Comparison of ENCODE assay signal across 8 cellular contexts in genomic region chr2:68909793-68910674, GRCh38. TPM values are rescaled to one million over a fixed set of nuclear protein-coding genes. Genes with fewer than 3 reads are reported as not detected.
DNase-seq lines count a peak whose midpoint lies in the region; ATAC-seq and TF ChIP-seq lines count a peak whose summit lies in the region.

No MANE protein-coding gene starts in this region.

- no peaks in the 10 kb centered on the region for H3K27me3 Mint-ChIP-seq in Caco-2 (ENCODE audit: insufficient read depth, unreplicated experiment)
- H3K27me3 Mint-ChIP-seq in activated naive CD8-positive, alpha-beta T cell treated with anti-CD3 and anti-CD28 coated beads, Interleukin-2, amount 50 U/mL, for 24 hours, result no peaks in the 10 kb centered on the region

- in situ Hi-C loops in GM23248 (cut with MboI), result loop anchor here (10.0 kb wide), 1 partner anchor 425 kb away; no protein-coding TSS in a partner anchor

- H3K9me3 ChIP-seq in Caco-2 (no peaks in the 10 kb centered on the region), GM23248 (ENCODE audit: low read depth) (no peaks in the 10 kb centered on the region), hepatocyte (ENCODE audit: low read depth) (no peaks in the 10 kb centered on the region), spleen (no peaks in the 10 kb centered on the region)

- H3K27me3 ChIP-seq in Caco-2 (replicated peaks; ENCODE audit: control insufficient read depth, insufficient read depth, low read length), result no peaks in the 10 kb centered on the region
- no peaks in the 10 kb centered on the region for H3K27me3 ChIP-seq in GM23248 (replicated peaks; ENCODE audit: insufficient read depth)
- H3K27me3 ChIP-seq in hepatocyte, result no peaks in the 10 kb centered on the region
- no peaks in the 10 kb centered on the region for H3K27me3 ChIP-seq in spleen (replicated peaks in 1 of 7)

- no peaks in the 10 kb centered on the region for H3K9me3 Mint-ChIP-seq in Caco-2 (ENCODE audit: unreplicated experiment)
- no peaks in the 10 kb centered on the region for H3K9me3 Mint-ChIP-seq in activated naive CD8-positive, alpha-beta T cell treated with anti-CD3 and anti-CD28 coated beads, Interleukin-2, amount 50 U/mL, for 24 hours

- H3K9me2 ChIP-seq in GM23248 (ENCODE audit: insufficient read depth) (no peaks in the 10 kb centered on the region), hepatocyte (replicated peaks; ENCODE audit: insufficient read depth) (no peaks in the 10 kb centered on the region)

- H3K4me1 ChIP-seq in Caco-2, result no peaks in the 10 kb centered on the region
- peaks cover 6% of the 10 kb centered on the region for H3K4me1 ChIP-seq in GM23248 (ENCODE audit: insufficient read depth)
- H3K4me1 ChIP-seq in hepatocyte (ENCODE audit: insufficient read depth), result no peaks in the 10 kb centered on the region
- H3K4me1 ChIP-seq in spleen, result peaks cover 14 to 57% (median 37%) of the 10 kb centered on the region in 6 donors

- no peak overlapping the region for H2AFZ ChIP-seq in GM23248
- no peak overlapping the region for H2AFZ ChIP-seq in hepatocyte

- CTCF ChIA-PET in Caco-2 (lab: Charles Lee), result interaction anchor here (0.6 kb wide), 1 partner anchor 1075 kb away, joined by 10 read pairs; no protein-coding TSS in a partner anchor

- ATAC-seq in activated naive CD8-positive, alpha-beta T cell treated with anti-CD3 and anti-CD28 coated beads, Interleukin-2, amount 50 U/mL, for 24 hours, result peak; percentile 55
- no peak for ATAC-seq in HG03571 (IDR thresholded peaks at IDR 0.05; ENCODE audit: unreplicated experiment)

- DNase-seq in Caco-2, result peak; percentile 68 to 76
- DNase-seq in GM23248, result peak; percentile 77
- DNase-seq in NCI-H1105 treated with DMSO at 0.1 percent for 48 hours (lab: John Stamatoyannopoulos, UW), result peak; percentile 55
- peak; percentile 71 for DNase-seq in SW480 (ENCODE audit: low spot score)
- DNase-seq in activated naive CD8-positive, alpha-beta T cell treated with anti-CD3 and anti-CD28 coated beads, Interleukin-2, amount 50 U/mL, for 24 hours, result peak; percentile 82
- peak; percentile 83 for DNase-seq in hepatocyte (ENCODE audit: low spot score)
- peak; percentile 82 for DNase-seq in spleen

- H3K36me3 ChIP-seq in Caco-2 (ENCODE audit: control insufficient read depth, insufficient read depth, low read length), result no peaks in the 10 kb centered on the region
- H3K36me3 ChIP-seq in GM23248 (ENCODE audit: low read depth), result no peaks in the 10 kb centered on the region
- H3K36me3 ChIP-seq in hepatocyte (replicated peaks; ENCODE audit: insufficient read depth, low read depth), result no peaks in the 10 kb centered on the region
- H3K36me3 ChIP-seq in spleen, result no peaks in the 10 kb centered on the region

- no peak overlapping the region for H3K27ac ChIP-seq in GM23248
- H3K27ac ChIP-seq in hepatocyte, result no peak overlapping the region
- H3K27ac ChIP-seq in spleen, result peak overlapping the region in 2 of 8 donors; percentile 83 to 86

- intact Hi-C loops in Caco-2 (cut with micrococcal nuclease; ENCODE audit: unreplicated experiment), result loop anchor here (1.0 to 5.0 kb wide), 3 partner anchors 68 to 443 kb away; partner anchors contain the start of genes APLF and FBXO48
- intact Hi-C loops in spleen (cut with DNase I; ENCODE audit: low total_unique reads), result loop anchor here (10.0 kb wide), 2 partner anchors 65 to 445 kb away; partner anchors contain the start of genes APLF and FBXO48

- H3K36me3 Mint-ChIP-seq in Caco-2 (ENCODE audit: insufficient read depth, unreplicated experiment), result no peaks in the 10 kb centered on the region
- H3K36me3 Mint-ChIP-seq in activated naive CD8-positive, alpha-beta T cell treated with anti-CD3 and anti-CD28 coated beads, Interleukin-2, amount 50 U/mL, for 24 hours (ENCODE audit: low read depth), result no peaks in the 10 kb centered on the region

- TF ChIP-seq CTCF in Caco-2 (IDR thresholded peaks at IDR 0.05; ENCODE audit: insufficient read depth in 1 of 2, low read depth in 1 of 2, low read length in 1 of 2, severe bottlenecking in 1 of 2, unreplicated experiment in 1 of 2) (peak; percentile 85 to 96), hepatocyte (IDR thresholded peaks at IDR 0.05; ENCODE audit: poor library complexity) (peak; percentile 96), spleen (IDR thresholded peaks at IDR 0.05 in 8 of 11, conservative IDR thresholded peaks at IDR 0.05 in 3 of 11) (peak; percentile 80 to 96 (median 93))

- H3F3A ChIP-seq in GM23248 (ENCODE audit: insufficient read depth), result no peaks in the 10 kb centered on the region

- H3K79me2 ChIP-seq in GM23248 (ENCODE audit: insufficient read depth), result no peaks in the 10 kb centered on the region
- H3K79me2 ChIP-seq in hepatocyte, result no peaks in the 10 kb centered on the region

- H3K4me2 ChIP-seq in GM23248 (ENCODE audit: unreplicated experiment), result no peak overlapping the region
- H3K4me2 ChIP-seq in hepatocyte, result no peak overlapping the region

- H4K20me1 ChIP-seq in GM23248 (ENCODE audit: insufficient read depth) (no peaks in the 10 kb centered on the region), hepatocyte (ENCODE audit: insufficient read depth, poor library complexity, severe bottlenecking) (no peaks in the 10 kb centered on the region)

- H3K27ac Mint-ChIP-seq in Caco-2 (ENCODE audit: unreplicated experiment), result no peak overlapping the region
- peak overlapping the region; percentile 85 for H3K27ac Mint-ChIP-seq in activated naive CD8-positive, alpha-beta T cell treated with anti-CD3 and anti-CD28 coated beads, Interleukin-2, amount 50 U/mL, for 24 hours

- no peak for TF ChIP-seq POLR2A in spleen (IDR thresholded peaks at IDR 0.05)

- 63 to 68% methylated on average over 3 of the region's 3 CpGs for WGBS in GM23248 (ENCODE audit: low coverage in 1 of 2, low lambda C conversion rate in 2 of 2, missing lambda C conversion rate in 2 of 2), 2 experiments
- 73% methylated on average over 3 of the region's 3 CpGs for WGBS in hepatocyte (ENCODE audit: low lambda C conversion rate, missing lambda C conversion rate)
- WGBS in spleen, 5 donors, result 65 to 69% (median 67%) methylated on average over 3 of the region's 3 CpGs

- H3K4me3 ChIP-seq in Caco-2 (ENCODE audit: low read depth, low read length), result no peak overlapping the region
- H3K4me3 ChIP-seq in GM23248, result no peak overlapping the region
- H3K4me3 ChIP-seq in hepatocyte, result no peak overlapping the region
- H3K4me3 ChIP-seq in spleen, result no peak overlapping the region

- BruUV-seq in Caco-2 (replicated peaks; lab: Mats Ljungman, UMichigan), result no TSS peak

- H3K4me1 Mint-ChIP-seq in Caco-2 (ENCODE audit: low read depth, unreplicated experiment), result no peaks in the 10 kb centered on the region
- H3K4me1 Mint-ChIP-seq in activated naive CD8-positive, alpha-beta T cell treated with anti-CD3 and anti-CD28 coated beads, Interleukin-2, amount 50 U/mL, for 24 hours, result peaks cover 34% of the 10 kb centered on the region

- H3K9ac ChIP-seq in GM23248, result no peak overlapping the region

- POLR2A ChIA-PET in Caco-2 (lab: Charles Lee), result no interaction called here

- no peak overlapping the region for H3K4me3 Mint-ChIP-seq in Caco-2 (ENCODE audit: unreplicated experiment)
- no peak overlapping the region for H3K4me3 Mint-ChIP-seq in activated naive CD8-positive, alpha-beta T cell treated with anti-CD3 and anti-CD28 coated beads, Interleukin-2, amount 50 U/mL, for 24 hours

RNA-seq across cellular contexts. Expression of gene BMP10, which starts 38.8 kb away (rescaled TPM):
- total RNA-seq in Caco-2 (2022) (not detected in 2 replicates), hepatocyte (0.12 and 0.27 TPM in 2 replicates), spleen (not detected)
- not detected in 2 replicates for total RNA-seq in GM23248 (2014; rRNA removed; shearing (Covaris generic))
- polyA plus RNA-seq in GM23248 (2016; fragmentation: Nextera tagmentation; extraction: Ambion mirVana) (not detected in 2 replicates), hepatocyte (not detected in 2 replicates), spleen (not detected)

RNA-seq across cellular contexts. Expression of gene GKN2, which starts 42.7 kb away (rescaled TPM):
- total RNA-seq in Caco-2 (2022), result not detected in 2 replicates
- total RNA-seq in GM23248 (2014; rRNA removed; shearing (Covaris generic)), result not detected in 2 replicates
- polyA plus RNA-seq in GM23248 (2016; fragmentation: Nextera tagmentation; extraction: Ambion mirVana), result not detected in 2 replicates
- total RNA-seq in hepatocyte, result not detected in 2 replicates
- polyA plus RNA-seq in hepatocyte, result not detected in 2 replicates
- total RNA-seq in spleen, result not detected
- under 1 TPM in 2 of 3 donors, not detected in 1; 0.12 to 0.26 TPM for polyA plus RNA-seq in spleen
